In the genomic region with DNA sequence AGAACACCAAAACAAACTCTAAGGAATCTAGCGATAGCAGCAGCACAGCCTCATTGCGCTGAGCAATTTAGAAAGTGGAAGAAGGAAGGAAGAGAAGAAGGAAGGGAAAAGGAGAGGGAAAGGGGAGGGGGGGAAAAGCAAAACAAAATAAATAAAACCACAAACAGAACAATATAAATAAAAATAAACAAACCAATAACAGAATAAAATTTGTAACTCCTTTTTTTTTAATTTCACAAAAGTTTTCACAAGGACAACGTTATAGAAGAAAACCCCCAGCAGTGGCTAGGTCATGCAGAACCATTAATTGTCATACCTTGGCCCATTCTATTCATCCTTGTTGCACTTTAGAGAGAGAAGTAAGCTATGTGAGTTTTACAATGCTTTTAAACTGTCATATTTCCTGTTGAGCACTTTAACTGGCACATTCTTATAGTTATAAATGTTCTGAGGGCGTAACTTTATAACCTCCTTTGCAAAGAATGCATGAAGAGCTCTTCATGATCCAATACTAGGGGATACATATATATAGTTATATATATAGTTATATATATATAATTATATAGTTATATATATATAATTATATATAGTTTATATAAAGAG, we compare ENCODE assay signal across 23 cellular contexts.
"Had no signal": no experiment of that assay in that cellular context is flagged by ENCODE, and none has a peak within 500 bp of the region (broad histone marks: within the 10 kb centered on the region; RNA-seq: fewer than 3 reads in every experiment).

No MANE protein-coding gene starts in this region.

- H3K9me3 Mint-ChIP-seq: activated CD8-positive, alpha-beta T cell treated with anti-CD3 and anti-CD28 coated beads for 36 hours; activated naive CD4-positive, alpha-beta T cell treated with anti-CD3 and anti-CD28 coated beads, Interleukin-2, amount 50 U/mL, for 24 hours; activated T-cell treated with anti-CD3 and anti-CD28 coated beads, Interleukin-2, amount 50 U/mL, for 72 hours had no signal

- H3K27me3 ChIP-seq: breast epithelium had no signal

- ATAC-seq: activated CD8-positive, alpha-beta T cell treated with anti-CD3 and anti-CD28 coated beads for 36 hours; activated T-cell treated with anti-CD3 and anti-CD28 coated beads, Interleukin-2, amount 50 U/mL, for 72 hours; T-helper 17 cell had no signal

- H3K4me1 Mint-ChIP-seq: activated naive CD4-positive, alpha-beta T cell treated with anti-CD3 and anti-CD28 coated beads, Interleukin-2, amount 50 U/mL, for 24 hours had no signal

- H3K27me3 Mint-ChIP-seq: T-helper 17 cell had no signal

- H2AFZ ChIP-seq: PC-9 had no signal

- DNase-seq: activated CD4-positive, alpha-beta T cell treated with anti-CD3 and anti-CD28 coated beads for 4 hours; activated CD8-positive, alpha-beta memory T cell treated with anti-CD3 and anti-CD28 coated beads, Interleukin-2, amount 50 U/mL, for 4 hours; activated CD8-positive, alpha-beta T cell treated with anti-CD3 and anti-CD28 coated beads for 36 hours; activated T-cell treated with anti-CD3 and anti-CD28 coated beads, Interleukin-2, amount 50 U/mL, for 72 hours; aorta; caudate nucleus; Karpas-422; NCI-H1048; NCI-H146; NCI-H187 treated with DMSO at 0.1 percent for 48 hours; NCI-H2171; NCI-H345; NCI-H510A; NCI-H526 treated with DMSO at 0.1 percent for 48 hours; NCI-H82; PC-9; SIG-M5; T-helper 17 cell; T-helper 9 cell had no signal

- H3K4me3 ChIP-seq: breast epithelium, PC-9 had no signal

- H3K4me1 ChIP-seq: breast epithelium had no signal

- H3K36me3 Mint-ChIP-seq: activated naive CD4-positive, alpha-beta T cell treated with anti-CD3 and anti-CD28 coated beads, Interleukin-2, amount 50 U/mL, for 24 hours had no signal

- FAIRE-seq: TTC549 had no signal

- H3K27ac ChIP-seq: breast epithelium, PC-9, VCaP had no signal

- H3K4me2 ChIP-seq: PC-9 had no signal

- H3K9me3 ChIP-seq: breast epithelium had no signal

- H3K4me3 Mint-ChIP-seq: activated CD8-positive, alpha-beta T cell treated with anti-CD3 and anti-CD28 coated beads for 36 hours; activated naive CD4-positive, alpha-beta T cell treated with anti-CD3 and anti-CD28 coated beads, Interleukin-2, amount 50 U/mL, for 24 hours; activated T-cell treated with anti-CD3 and anti-CD28 coated beads, Interleukin-2, amount 50 U/mL, for 72 hours; T-helper 17 cell had no signal

- H3K27ac Mint-ChIP-seq: activated CD8-positive, alpha-beta T cell treated with anti-CD3 and anti-CD28 coated beads for 36 hours; activated naive CD4-positive, alpha-beta T cell treated with anti-CD3 and anti-CD28 coated beads, Interleukin-2, amount 50 U/mL, for 24 hours; activated T-cell treated with anti-CD3 and anti-CD28 coated beads, Interleukin-2, amount 50 U/mL, for 72 hours; T-helper 17 cell had no signal

- H3K36me3 ChIP-seq: breast epithelium had no signal
